ENCODE assay signal across 8 cellular contexts in the genomic region with DNA sequence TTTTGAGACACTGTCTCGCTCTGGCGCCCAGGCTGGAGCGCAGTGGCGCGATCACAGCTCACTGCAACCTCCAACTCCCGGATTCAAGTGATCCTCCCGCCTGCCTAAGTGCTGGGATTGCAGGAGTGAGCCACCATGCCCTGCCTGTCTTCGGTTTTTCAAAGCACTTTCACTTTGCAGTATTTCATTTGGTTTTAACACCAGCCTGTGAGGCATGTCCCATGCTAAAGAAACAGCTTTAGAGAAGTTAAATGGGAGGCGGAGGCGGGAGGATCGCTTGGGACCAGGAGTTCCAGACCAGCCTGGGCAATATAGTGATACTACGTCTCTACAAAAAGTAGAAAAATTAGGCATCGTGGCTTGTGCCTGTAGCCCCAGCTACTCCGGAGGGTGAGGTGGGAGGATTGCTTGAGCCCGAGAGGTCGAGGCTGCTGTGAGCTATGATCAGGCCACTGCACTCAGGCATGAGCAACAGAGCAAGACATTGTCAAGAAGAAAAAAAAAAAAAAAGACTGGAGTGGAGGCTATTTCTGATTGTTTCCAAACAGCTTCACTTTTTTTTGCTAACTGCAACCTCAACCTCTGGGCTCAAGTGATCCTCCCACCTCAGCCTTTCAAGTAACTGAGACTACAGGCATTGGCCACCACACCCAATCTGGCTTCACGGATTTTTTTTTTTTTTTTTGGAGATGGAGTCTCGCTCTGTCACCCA. TPM values are rescaled to one million over a fixed set of nuclear protein-coding genes. Genes with fewer than 3 reads are reported as not detected.
DNase-seq lines count a peak whose midpoint lies in the region; ATAC-seq, FAIRE-seq and TF ChIP-seq lines count a peak whose summit lies in the region.

No MANE protein-coding gene starts in this region.

- no peak for ATAC-seq in HG02610 (IDR thresholded peaks at IDR 0.05; ENCODE audit: unreplicated experiment)

- H3K9ac ChIP-seq in kidney (ENCODE audit: low read length in 2 of 2), result peak overlapping the region; percentile 50 to 99

- H3K27ac ChIP-seq in kidney (ENCODE audit: low read depth in 2 of 2, low read length in 2 of 2) (peak overlapping the region; percentile 99), suprapubic skin (peak overlapping the region; percentile 97)

- peaks cover 2 to 21% of the 10 kb centered on the region in 2 donors for H3K36me3 ChIP-seq in kidney (ENCODE audit: control insufficient read depth in 1 of 2, insufficient read depth in 2 of 2, low read length in 2 of 2)
- peaks cover 37% of the 10 kb centered on the region for H3K36me3 ChIP-seq in suprapubic skin

- H3K4me3 Mint-ChIP-seq in activated naive CD8-positive, alpha-beta T cell, result peak overlapping the region; percentile 98

- peak overlapping the region; percentile 96 for H3K4me3 ChIP-seq in AG09309 (ENCODE audit: control insufficient read depth, low read depth, low read length)
- peak overlapping the region; percentile 67 for H3K4me3 ChIP-seq in HFF-Myc (replicated peaks; ENCODE audit: low read depth, low read length)
- peak overlapping the region; percentile 76 to 96 for H3K4me3 ChIP-seq in kidney (ENCODE audit: low read length in 2 of 2)
- peak overlapping the region; percentile 83 for H3K4me3 ChIP-seq in suprapubic skin

- DNase-seq in AG09309 (ENCODE audit: low read depth), result no peak
- DNase-seq in HFF-Myc (ENCODE audit: extremely low read depth, low read depth), result no peak
- no peak for DNase-seq in kidney
- peak in 1 of 2 donors; percentile 66 for DNase-seq in suprapubic skin (ENCODE audit: low spot score in 2 of 2)
- no peak for DNase-seq in NCI-H1105 (lab: John Stamatoyannopoulos, UW)
- no peak for DNase-seq in NCI-H510A (lab: John Stamatoyannopoulos, UW)

- peaks cover 4% of the 10 kb centered on the region for H3K36me3 Mint-ChIP-seq in activated naive CD8-positive, alpha-beta T cell

- intact Hi-C loops in kidney (cut with DNase I), result no loop called here

- no peak for TF ChIP-seq POLR2A in suprapubic skin (IDR thresholded peaks at IDR 0.05)

- no peaks in the 10 kb centered on the region for H3K9me3 Mint-ChIP-seq in activated naive CD8-positive, alpha-beta T cell (ENCODE audit: low read depth)

- no peaks in the 10 kb centered on the region for H3K27me3 ChIP-seq in suprapubic skin

- no peaks in the 10 kb centered on the region for H3K27me3 Mint-ChIP-seq in activated naive CD8-positive, alpha-beta T cell

- H3K27ac Mint-ChIP-seq in activated naive CD8-positive, alpha-beta T cell, result peak overlapping the region; percentile 97

- FAIRE-seq in kidney (lab: Jason Lieb, UNC), result no peak

- TF ChIP-seq CTCF in AG09309 (IDR thresholded peaks at IDR 0.05; ENCODE audit: control insufficient read depth, insufficient read depth, low read depth, low read length, missing control alignments) (no peak), HFF-Myc (IDR thresholded peaks at IDR 0.05; ENCODE audit: low read depth, low read length, missing control alignments) (no peak), kidney (IDR thresholded peaks at IDR 0.05; ENCODE audit: borderline replicate concordance, extremely low read depth, insufficient read depth) (no peak), suprapubic skin (IDR thresholded peaks at IDR 0.05) (no peak)

- H3K4me1 ChIP-seq in kidney (ENCODE audit: control insufficient read depth in 1 of 2, insufficient read depth in 1 of 2, low read depth in 1 of 2, low read length in 2 of 2) (peaks cover 11 to 18% of the 10 kb centered on the region in 2 donors), suprapubic skin (peaks cover 65% of the 10 kb centered on the region)

- H3K9me3 ChIP-seq in kidney (ENCODE audit: control insufficient read depth in 1 of 2, low read length in 2 of 2) (no peaks in the 10 kb centered on the region), suprapubic skin (no peaks in the 10 kb centered on the region)

- TF ChIP-seq EP300 in suprapubic skin (IDR thresholded peaks at IDR 0.05), result no peak

- 37% methylated on average over 18 of the region's 18 CpGs for WGBS in suprapubic skin

- peaks cover 58% of the 10 kb centered on the region for H3K4me1 Mint-ChIP-seq in activated naive CD8-positive, alpha-beta T cell (ENCODE audit: low read depth)

RNA-seq across cellular contexts. Expression of a gene that starts 1.3 kb away (rescaled TPM):
- 38.2 TPM for total RNA-seq in kidney
- 53.0 TPM for polyA plus RNA-seq in kidney (ENCODE audit: insufficient read depth, low read depth, low replicate concordance)
- 10 to 100 TPM; 20.6 to 29.9 (median 23.0) TPM for total RNA-seq in suprapubic skin

RNA-seq across cellular contexts. Expression of a gene that starts 1.5 kb away (rescaled TPM):
- total RNA-seq in kidney (23.6 TPM), suprapubic skin (10 to 100 TPM; 13.8 to 22.1 (median 17.7) TPM)
- polyA plus RNA-seq in kidney (ENCODE audit: insufficient read depth, low read depth, low replicate concordance), result 34.3 TPM

RNA-seq across cellular contexts. Expression of a gene that starts 9.2 kb away (rescaled TPM):
- 155 TPM for total RNA-seq in kidney
- polyA plus RNA-seq in kidney (ENCODE audit: insufficient read depth, low read depth, low replicate concordance), result 129 TPM
- total RNA-seq in suprapubic skin, result 100 to 1,000 TPM; 170 to 253 (median 186) TPM

RNA-seq across cellular contexts. Expression of a gene that starts 10.0 kb away (rescaled TPM):
- 22.6 TPM for total RNA-seq in kidney
- polyA plus RNA-seq in kidney (ENCODE audit: insufficient read depth, low read depth, low replicate concordance), result 12.5 TPM
- 10 to 100 TPM; 31.5 to 78.8 (median 37.2) TPM for total RNA-seq in suprapubic skin

RNA-seq across cellular contexts. Expression of a gene that starts 17.1 kb away (rescaled TPM):
- total RNA-seq in kidney (130 TPM), suprapubic skin (10 to 100 TPM; 44.5 to 67.8 (median 56.9) TPM)
- 72.4 TPM for polyA plus RNA-seq in kidney (ENCODE audit: insufficient read depth, low read depth, low replicate concordance)
